ENCODE assay signal across 10 cellular contexts in genomic region chr6:137832110-137832509, GRCh38. TPM values are rescaled to one million over a fixed set of nuclear protein-coding genes. Genes with fewer than 3 reads are reported as not detected.
DNase-seq lines count a peak whose midpoint lies in the region; ATAC-seq, FAIRE-seq and TF ChIP-seq lines count a peak whose summit lies in the region.
"Had no signal": no experiment of that assay in that cellular context is flagged by ENCODE, and none has a peak within 500 bp of the region (broad histone marks: within the 10 kb centered on the region; RNA-seq: fewer than 3 reads in every experiment).

No MANE protein-coding gene starts in this region.

- H3K27ac ChIP-seq in PC-3 (ENCODE audit: low read length) (peak overlapping the region; percentile 58), smooth muscle cell (ENCODE audit: low read depth) (peak overlapping the region; percentile 97)
- H3K27ac ChIP-seq: heart right ventricle, SK-N-MC had no signal

- FAIRE-seq in GM19239 (lab: Jason Lieb, UNC) = no peak

- TF ChIP-seq CTCF in PC-3 (conservative IDR thresholded peaks at IDR 0.05; ENCODE audit: low read depth, low read length) (no peak), choroid plexus epithelial cell (conservative IDR thresholded peaks at IDR 0.05; ENCODE audit: low read depth, low read length) (no peak), smooth muscle cell (IDR thresholded peaks at IDR 0.05; ENCODE audit: borderline replicate concordance, insufficient read depth, poor library complexity, severe bottlenecking) (no peak)

- H3K4me1 ChIP-seq in PC-3 (ENCODE audit: insufficient read depth, low read length) (peaks cover 39% of the 10 kb centered on the region), smooth muscle cell (ENCODE audit: low read depth) (peaks cover 12% of the 10 kb centered on the region)

- H3K27me3 ChIP-seq in PC-3 (ENCODE audit: low read length) (no peaks in the 10 kb centered on the region), smooth muscle cell (ENCODE audit: low read depth) (no peaks in the 10 kb centered on the region)
- H3K27me3 ChIP-seq: heart right ventricle had no signal

- H3K79me2 ChIP-seq in PC-3 (ENCODE audit: low read length) (no peaks in the 10 kb centered on the region), smooth muscle cell (ENCODE audit: low read depth) (no peaks in the 10 kb centered on the region)

- H3K9me3 ChIP-seq in PC-3 (ENCODE audit: low read length) (no peaks in the 10 kb centered on the region), smooth muscle cell (replicated peaks; ENCODE audit: low read depth) (no peaks in the 10 kb centered on the region)

- 35% methylated on average over 3 of the region's 3 CpGs for WGBS in smooth muscle cell (ENCODE audit: low lambda C conversion rate)

- H3F3A ChIP-seq in PC-3 (ENCODE audit: low read length, unreplicated experiment) = peaks cover 4% of the 10 kb centered on the region
- H3F3A ChIP-seq in smooth muscle cell (ENCODE audit: low read depth) = no peaks in the 10 kb centered on the region

- H2AFZ ChIP-seq in PC-3 (ENCODE audit: low read length) (no peak overlapping the region), smooth muscle cell (ENCODE audit: low read depth) (no peak overlapping the region)

- POLR2A ChIA-PET in PC-3 (lab: Charles Lee; ENCODE audit: unreplicated experiment) = interaction anchor here (0.6 kb wide), 1 partner anchor 851 kb away, joined by 3 read pairs; no protein-coding TSS in a partner anchor

- H3K9ac ChIP-seq in PC-3 (ENCODE audit: low read length) (no peak overlapping the region), smooth muscle cell (ENCODE audit: low read depth) (peak overlapping the region; percentile 81)

- BruUV-seq in PC-3 (replicated peaks; lab: Mats Ljungman, UMichigan) = no TSS peak

- CTCF ChIA-PET in PC-3 (lab: Charles Lee) = no interaction called here

- H3K4me2 ChIP-seq in PC-3 (ENCODE audit: low read length) (peak overlapping the region; percentile 61), smooth muscle cell (peak overlapping the region; percentile 73)

- H4K20me1 ChIP-seq in PC-3 (ENCODE audit: low read length) = no peaks in the 10 kb centered on the region
- H4K20me1 ChIP-seq in smooth muscle cell (ENCODE audit: low read depth) = no peaks in the 10 kb centered on the region

- intact Hi-C loops in PC-3 (cut with micrococcal nuclease) = no loop called here

- H3K4me3 ChIP-seq in PC-3 (ENCODE audit: low read length) (no peak overlapping the region), choroid plexus epithelial cell (ENCODE audit: low read depth, low read length) (no peak overlapping the region), smooth muscle cell (no peak overlapping the region)
- H3K4me3 ChIP-seq: heart right ventricle, SK-N-MC had no signal

- ATAC-seq in PC-3 (peak; percentile 91), HG03045 (IDR thresholded peaks at IDR 0.05; ENCODE audit: unreplicated experiment) (no peak)
- ATAC-seq: heart right ventricle had no signal

- H3K36me3 ChIP-seq in PC-3 (ENCODE audit: low read depth, low read length) = no peaks in the 10 kb centered on the region
- no peaks in the 10 kb centered on the region for H3K36me3 ChIP-seq in smooth muscle cell (ENCODE audit: low read depth)
- H3K36me3 ChIP-seq: heart right ventricle had no signal

- DNase-seq in H4 (ENCODE audit: low spot score) (peak; percentile 14), PC-3 (peak; percentile 88), choroid plexus epithelial cell (ENCODE audit: low read depth) (peak; percentile 88), smooth muscle cell (lab: John Stamatoyannopoulos, UW; ENCODE audit: unreplicated experiment) (no peak), GM19239 (ENCODE audit: insufficient read length, low spot score) (no peak), NCI-H1930 (lab: John Stamatoyannopoulos, UW) (no peak)
- DNase-seq: heart right ventricle, NCI-H1694 treated with DMSO at 0.1 percent for 48 hours had no signal

- H3K9me2 ChIP-seq in PC-3 (replicated peaks; ENCODE audit: low read length) = no peaks in the 10 kb centered on the region

RNA-seq across cellular contexts. Expression of gene TNFAIP3, which starts 34.9 kb away (rescaled TPM):
- total RNA-seq in H4 (2014; rRNA removed; shearing (Covaris generic)) = 0.41 and 0.45 TPM in 2 replicates
- total RNA-seq in PC-3 (2014; rRNA removed) (21.9 TPM in 2 replicates), smooth muscle cell (33.8 and 40.3 TPM in 2 replicates)
- 32.2 and 45.1 TPM in 2 replicates for polyA plus RNA-seq in smooth muscle cell

Comparison
In these comparisons a context has a peak if more than half of its experiments do, and no peak if none do; other contexts are left out.
1. DNase-seq: peak in H4 (single experiment), PC-3 (single experiment) and choroid plexus epithelial cell (single experiment); none in smooth muscle cell (single experiment), GM19239 (single experiment) and NCI-H1930 (0 of 2).
2. RNA of gene TNFAIP3, which starts 34.9 kb away (total RNA-seq): 33.8 to 40.3 TPM in smooth muscle cell and 21.9 TPM in PC-3; 0.41 to 0.45 TPM in H4; every median in the first group is over 10 times any median in the second.